In the genomic region with DNA sequence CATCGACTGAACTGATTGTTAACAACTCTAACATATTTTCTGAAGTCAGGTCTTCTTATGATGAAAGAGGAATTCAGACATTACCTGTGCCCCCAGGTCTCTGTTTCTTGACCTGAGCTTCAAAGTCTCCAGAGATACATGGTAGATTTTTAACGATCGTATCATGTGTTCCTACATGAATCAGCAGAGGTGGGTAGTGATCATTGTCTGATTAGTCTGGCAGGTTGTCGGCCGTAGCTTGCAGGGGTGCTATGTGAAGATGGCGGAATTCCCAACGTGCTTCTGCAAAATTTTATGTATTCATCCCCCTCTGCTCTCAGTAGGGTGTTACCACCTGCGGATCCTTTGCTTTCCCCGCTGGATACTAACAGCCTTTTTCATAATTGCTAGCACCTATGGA, we compare ENCODE assay signal across 7 cellular contexts.
"Had no signal": no experiment of that assay in that cellular context is flagged by ENCODE, and none has a peak within 500 bp of the region (broad histone marks: within the 10 kb centered on the region; RNA-seq: fewer than 3 reads in every experiment).

No MANE protein-coding gene starts in this region.

- H3K27me3 Mint-ChIP-seq: IgD-negative memory B cell had no signal

- H3K36me3 Mint-ChIP-seq: IgD-negative memory B cell had no signal

- H3K4me3 ChIP-seq: K562 had no signal

- H3K4me3 Mint-ChIP-seq: IgD-negative memory B cell had no signal

- H3K27ac ChIP-seq: HL-60 had no signal

- DNase-seq: IMR-90, KBM-7, KG1 had no signal

- H3K27ac Mint-ChIP-seq: IgD-negative memory B cell had no signal

- ATAC-seq: HepG2, K562 had no signal
